Comparison of ENCODE assay signal across 1 cellular context in the genomic region with DNA sequence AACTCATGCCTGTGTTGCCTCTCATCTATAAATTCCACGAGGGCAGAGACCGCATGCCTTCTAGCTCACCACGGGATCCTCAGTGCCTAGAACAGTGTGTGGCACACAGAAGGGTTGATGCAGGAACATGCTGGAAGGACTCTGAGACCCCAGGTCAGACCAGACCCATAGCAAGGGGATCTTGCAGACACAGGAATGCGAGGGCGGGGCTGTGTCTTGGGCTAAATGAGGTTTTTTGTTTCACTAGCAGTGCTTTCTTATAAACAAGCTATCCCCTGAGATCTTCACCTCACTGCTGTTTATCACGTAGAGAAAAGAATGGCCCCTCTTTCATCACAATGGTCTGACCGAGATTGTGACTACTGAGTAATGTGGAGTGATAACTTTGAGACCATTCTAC.
TF ChIP-seq lines count a peak whose summit lies in the region.

No MANE protein-coding gene starts in this region.

TF ChIP-seq in H1, 55 proteins besides CTCF, POLR2A, EP300 and RAD21 (continued from another document):
- TF ChIP-seq CHD7 (IDR thresholded peaks at IDR 0.05; ENCODE audit: insufficient replicate concordance, low read length) (no peak), SP4 (IDR thresholded peaks at IDR 0.05; ENCODE audit: low read length) (no peak), KDM5A (IDR thresholded peaks at IDR 0.05; ENCODE audit: low read length) (no peak), RBBP5 (IDR thresholded peaks at IDR 0.05; ENCODE audit: borderline replicate concordance, low read depth, low read length) (no peak), KDM4A (IDR thresholded peaks at IDR 0.05; ENCODE audit: low read depth, low read length, severe bottlenecking) (no peak)
